ENCODE assay signal across 2 cellular contexts in genomic region chr10:102801496-102801895, GRCh38.
A peak's percentile ranks its signal among the peaks of the same experiment; 100 is the strongest.
TF ChIP-seq lines count a peak whose summit lies in the region.

No MANE protein-coding gene starts in this region.

TF ChIP-seq in HEK293, 187 proteins besides CTCF, POLR2A, EP300 and RAD21 (continued from another document):
- TF ChIP-seq, protein P1, sequence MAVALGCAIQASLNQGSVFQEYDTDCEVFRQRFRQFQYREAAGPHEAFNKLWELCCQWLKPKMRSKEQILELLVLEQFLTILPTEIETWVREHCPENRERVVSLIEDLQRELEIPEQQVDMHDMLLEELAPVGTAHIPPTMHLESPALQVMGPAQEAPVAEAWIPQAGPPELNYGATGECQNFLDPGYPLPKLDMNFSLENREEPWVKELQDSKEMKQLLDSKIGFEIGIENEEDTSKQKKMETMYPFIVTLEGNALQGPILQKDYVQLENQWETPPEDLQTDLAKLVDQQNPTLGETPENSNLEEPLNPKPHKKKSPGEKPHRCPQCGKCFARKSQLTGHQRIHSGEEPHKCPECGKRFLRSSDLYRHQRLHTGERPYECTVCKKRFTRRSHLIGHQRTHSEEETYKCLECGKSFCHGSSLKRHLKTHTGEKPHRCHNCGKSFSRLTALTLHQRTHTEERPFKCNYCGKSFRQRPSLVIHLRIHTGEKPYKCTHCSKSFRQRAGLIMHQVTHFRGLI (tag by site-specific recombination; IDR thresholded peaks at IDR 0.05), result peak; percentile 97
- TF ChIP-seq ZNF544 (tag by site-specific recombination; IDR thresholded peaks at IDR 0.05), result no peak

TF ChIP-seq in K562, 482 proteins besides CTCF, POLR2A, EP300 and RAD21 (continued from another document):
- TF ChIP-seq ZNF232 (CRISPR knock-in tag; IDR thresholded peaks at IDR 0.05) (no peak), ZNF174 (CRISPR knock-in tag; IDR thresholded peaks at IDR 0.05) (no peak), ZNF512 (tag; IDR thresholded peaks at IDR 0.05) (0 out of 2 replicates have a peak, but pooled peaks have one; percentile 28)
